23 cellular contexts compared by ENCODE assay signal in the genomic region with DNA sequence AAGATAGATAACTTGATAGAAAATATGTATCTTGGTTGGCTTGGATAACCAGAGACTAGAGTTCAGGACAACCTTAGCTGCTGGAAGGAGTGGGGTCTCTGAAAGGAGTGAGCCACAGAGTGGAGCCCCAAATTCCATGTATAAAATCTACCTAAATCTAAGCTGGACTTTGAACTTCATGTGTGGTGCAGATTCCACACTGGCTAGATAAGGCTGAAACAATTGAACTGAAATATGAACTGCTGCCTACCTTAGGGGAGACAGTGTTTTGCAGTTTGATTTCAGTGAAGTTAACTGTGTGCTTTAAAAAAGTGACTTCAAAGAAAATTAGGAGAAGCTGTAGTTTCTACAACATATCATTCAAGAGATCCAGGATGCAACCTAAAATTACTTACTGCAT.
"Had no signal": no experiment of that assay in that cellular context is flagged by ENCODE, and none has a peak within 500 bp of the region (broad histone marks: within the 10 kb centered on the region; RNA-seq: fewer than 3 reads in every experiment).

No MANE protein-coding gene starts in this region.

- H3K36me3 ChIP-seq: colonic mucosa, esophagus squamous epithelium, gastrocnemius medialis, heart right ventricle, left ventricle myocardium inferior, lower lobe of right lung had no signal

- H3K9me3 ChIP-seq: colonic mucosa, lower lobe of right lung, mucosa of descending colon had no signal

- H3K4me1 Mint-ChIP-seq: endodermal cell, mesothelial cell of epicardium had no signal

- H3K4me3 ChIP-seq: colonic mucosa, esophagus squamous epithelium, gastrocnemius medialis, heart right ventricle, left ventricle myocardium inferior, lower lobe of right lung, mucosa of descending colon had no signal

- H3K27me3 ChIP-seq: colonic mucosa, esophagus squamous epithelium, gastrocnemius medialis, heart right ventricle had no signal

- H3K4me3 Mint-ChIP-seq: dendritic cell treated with granulocyte-macrophage colony-stimulating factor and Interleukin-4, amounts not matched to agents 40 ng/mL and 50 ng/mL, for 4 days; effector memory CD8-positive, alpha-beta T cell; endodermal cell; mesothelial cell of epicardium had no signal

- H3K27ac Mint-ChIP-seq: dendritic cell treated with granulocyte-macrophage colony-stimulating factor and Interleukin-4, amounts not matched to agents 40 ng/mL and 50 ng/mL, for 4 days; effector memory CD8-positive, alpha-beta T cell; endodermal cell; mesothelial cell of epicardium had no signal

- DNase-seq: colonic mucosa; cortex of kidney; effector CD8-positive, alpha-beta T cell; effector memory CD8-positive, alpha-beta T cell; endodermal cell; erythroblast; esophagus squamous epithelium; foreskin fibroblast; foreskin melanocyte; gastrocnemius medialis; glutamatergic neuron; head of caudate nucleus; heart right ventricle; hippocampal formation; left cardiac atrium; left ventricle myocardium inferior; lower lobe of right lung; mesenchymal stem cell; mucosa of descending colon had no signal

- ATAC-seq: effector memory CD8-positive, alpha-beta T cell; esophagus mucosa; gastrocnemius medialis; heart right ventricle; left cardiac atrium; lower lobe of right lung; mucosa of descending colon had no signal

- H3K4me1 ChIP-seq: colonic mucosa, esophagus squamous epithelium, gastrocnemius medialis, left ventricle myocardium inferior, lower lobe of right lung had no signal

- H3K27ac ChIP-seq: colonic mucosa, epithelial cell of prostate, esophagus squamous epithelium, gastrocnemius medialis, heart right ventricle, left ventricle myocardium inferior, lower lobe of right lung had no signal

- H3K27me3 Mint-ChIP-seq: dendritic cell treated with granulocyte-macrophage colony-stimulating factor and Interleukin-4, amounts not matched to agents 40 ng/mL and 50 ng/mL, for 4 days had no signal
